ENCODE assay signal across 12 cellular contexts in the genomic region with DNA sequence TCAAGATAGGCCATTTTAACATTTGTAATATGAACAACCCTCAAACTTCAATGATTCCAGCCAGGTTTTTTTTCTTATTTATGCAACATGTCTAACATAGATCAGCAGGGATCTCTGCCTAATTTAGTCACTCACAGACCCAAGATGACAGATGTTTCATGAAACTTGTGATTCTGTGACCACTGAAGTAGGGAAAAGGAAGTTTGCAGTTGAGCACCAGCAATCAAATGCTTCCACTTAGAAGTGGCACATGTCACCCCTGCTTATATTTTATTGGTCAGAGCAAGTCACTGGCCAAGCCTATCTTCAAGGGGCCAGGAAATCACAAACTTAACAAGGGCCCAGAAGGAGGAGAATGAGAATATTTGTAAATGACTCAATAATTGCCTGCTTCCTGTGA.
DNase-seq lines count a peak whose midpoint lies in the region; ATAC-seq lines count a peak whose summit lies in the region.
"Had no signal": no experiment of that assay in that cellular context is flagged by ENCODE, and none has a peak within 500 bp of the region (broad histone marks: within the 10 kb centered on the region; RNA-seq: fewer than 3 reads in every experiment).

No MANE protein-coding gene starts in this region.

- ATAC-seq in GM19043 (IDR thresholded peaks at IDR 0.05; ENCODE audit: low read depth, unreplicated experiment) (peak; percentile 89), HG02852 (IDR thresholded peaks at IDR 0.05; ENCODE audit: unreplicated experiment) (peak; percentile 90)

- in situ Hi-C loops in Caki2 (cut with HindIII; ENCODE audit: low pct_unique_long_range_greater_than_20kb, low sequenced_read_pairs): no loop called here

- DNase-seq in Caki2 (ENCODE audit: low read depth): peak; percentile 25
- peak; percentile 24 to 25 for DNase-seq in Kasumi-1 (lab: John Stamatoyannopoulos, UW)
- no peak for DNase-seq in stimulated activated CD4-positive, alpha-beta T cell treated with anti-CD3 and anti-CD28 coated beads, Interleukin-12 subunit alpha, Interleukin-12 subunit beta, amount 100 ng/mL, for 4 hours
- no peak for DNase-seq in SHP77 treated with DMSO at 0.1 percent for 48 hours (lab: John Stamatoyannopoulos, UW)
- DNase-seq in stimulated activated CD4-positive, alpha-beta T cell treated with anti-CD3 and anti-CD28 coated beads, Interleukin-4, amount 100 ng/mL, for 4 hours: no peak
- no peak for DNase-seq in NCI-H748 (lab: John Stamatoyannopoulos, UW; ENCODE audit: unreplicated experiment)
- DNase-seq: aorta, HCEC 1CT, NCI-H82, WERI-Rb-1 had no signal

Comparison
In these comparisons a context has a peak if more than half of its experiments do, and no peak if none do; other contexts are left out.
1. DNase-seq: peak in Caki2 (single experiment) and Kasumi-1 (2 of 2); none in stimulated activated CD4-positive, alpha-beta T cell treated with anti-CD3 and anti-CD28 coated beads, Interleukin-12 subunit alpha, Interleukin-12 subunit beta, amount 100 ng/mL, for 4 hours (single experiment), SHP77 treated with DMSO at 0.1 percent for 48 hours (single experiment), stimulated activated CD4-positive, alpha-beta T cell treated with anti-CD3 and anti-CD28 coated beads, Interleukin-4, amount 100 ng/mL, for 4 hours (0 of 2) and NCI-H748 (single experiment).